In the genomic region with DNA sequence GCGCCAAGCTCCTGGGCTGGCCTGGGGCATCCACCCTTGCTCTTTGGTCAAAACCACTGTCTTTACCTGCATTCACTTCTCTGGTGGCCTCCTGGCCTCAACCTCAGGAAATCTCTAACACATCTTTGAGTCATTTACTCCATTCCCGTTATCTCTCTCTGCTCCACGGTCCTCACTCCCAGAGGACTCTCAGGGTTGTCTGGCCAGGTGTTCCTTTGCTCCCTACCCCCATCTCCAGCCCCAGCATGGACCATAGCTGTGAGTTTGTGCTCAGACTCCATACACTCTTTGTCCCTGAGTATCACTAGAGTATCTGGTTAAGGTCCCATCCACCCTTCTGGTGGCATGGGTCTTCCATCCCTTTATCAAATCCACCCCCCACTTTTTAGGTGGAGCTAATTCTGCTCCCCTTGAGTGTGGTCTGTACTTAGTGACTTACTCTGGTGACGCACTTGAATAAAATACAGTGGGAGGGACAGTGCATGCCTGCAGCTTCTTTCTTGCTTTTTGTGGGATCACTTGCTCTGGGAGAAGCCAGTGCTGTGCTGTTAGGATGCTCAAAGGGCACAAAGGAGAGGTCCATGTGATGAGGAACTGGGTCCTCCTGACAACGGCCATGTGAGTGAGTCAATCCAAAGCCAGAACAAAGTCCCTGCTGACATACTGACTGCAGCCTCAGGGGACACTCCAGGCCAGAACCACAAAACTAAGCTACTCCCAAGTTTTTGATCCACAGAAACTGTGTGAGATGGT, we compare ENCODE assay signal across 12 cellular contexts. TPM values are rescaled to one million over a fixed set of nuclear protein-coding genes. Genes with fewer than 3 reads are reported as not detected.
A peak's percentile ranks its signal among the peaks of the same experiment; 100 is the strongest.
DNase-seq lines count a peak whose midpoint lies in the region; ATAC-seq, FAIRE-seq and TF ChIP-seq lines count a peak whose summit lies in the region.
"Had no signal": no experiment of that assay in that cellular context is flagged by ENCODE, and none has a peak within 500 bp of the region (broad histone marks: within the 10 kb centered on the region; RNA-seq: fewer than 3 reads in every experiment).

No MANE protein-coding gene starts in this region.

- H3F3A ChIP-seq in smooth muscle cell (ENCODE audit: low read depth): peaks cover 80% of the 10 kb centered on the region

- TF ChIP-seq RAD21 in HepG2 (CRISPR knock-in tag; IDR thresholded peaks at IDR 0.05): no peak

- H3K4me1 ChIP-seq in adipocyte (ENCODE audit: control insufficient read depth, insufficient read depth, low read length) (peaks cover 45% of the 10 kb centered on the region), HepG2 (ENCODE audit: insufficient read depth, low read length) (no peaks in the 10 kb centered on the region), smooth muscle cell (ENCODE audit: low read depth) (peaks cover 11% of the 10 kb centered on the region)

- H3K27ac ChIP-seq in HepG2 (ENCODE audit: extremely low read length, insufficient read depth, low read length) (no peak overlapping the region), smooth muscle cell (ENCODE audit: low read depth) (peak overlapping the region; percentile 88)

- no peaks in the 10 kb centered on the region for H4K20me1 ChIP-seq in HepG2 (ENCODE audit: insufficient read depth, low read length)
- no peaks in the 10 kb centered on the region for H4K20me1 ChIP-seq in smooth muscle cell (ENCODE audit: low read depth)

- H3K4me2 ChIP-seq in HepG2 (ENCODE audit: low read depth, low read length) (no peak overlapping the region), smooth muscle cell (peak overlapping the region; percentile 73)

- no TSS peak for BruUV-seq in HepG2 (replicated peaks; lab: Mats Ljungman, UMichigan)

- ATAC-seq in HepG2: peak; percentile 77
- no peak for ATAC-seq in GM19397 (IDR thresholded peaks at IDR 0.05; ENCODE audit: unreplicated experiment)
- ATAC-seq: activated naive CD8-positive, alpha-beta T cell treated with anti-CD3 and anti-CD28 coated beads, Interleukin-2, amount 50 U/mL, for 24 hours had no signal

- TF ChIP-seq CTCF in HepG2 (CRISPR knock-in tag; IDR thresholded peaks at IDR 0.05): no peak
- no peak for TF ChIP-seq CTCF in smooth muscle cell (IDR thresholded peaks at IDR 0.05; ENCODE audit: borderline replicate concordance, insufficient read depth, poor library complexity, severe bottlenecking)

- H3K4me3 ChIP-seq in adipocyte (ENCODE audit: low read length): peak overlapping the region; percentile 26
- H3K4me3 ChIP-seq in HepG2 (replicated peaks in 1 of 3; ENCODE audit: insufficient read depth in 1 of 3, low read depth in 2 of 3, low read length in 3 of 3): no peak overlapping the region
- no peak overlapping the region for H3K4me3 ChIP-seq in smooth muscle cell

- no peaks in the 10 kb centered on the region for H3K9me3 ChIP-seq in adipocyte (ENCODE audit: control insufficient read depth, low read length)
- H3K9me3 ChIP-seq in HepG2 (ENCODE audit: low read length): no peaks in the 10 kb centered on the region
- H3K9me3 ChIP-seq in smooth muscle cell (replicated peaks; ENCODE audit: low read depth): no peaks in the 10 kb centered on the region

- FAIRE-seq in HepG2 (lab: Jason Lieb, UNC): no peak

- H3K9ac ChIP-seq in adipocyte (ENCODE audit: low read length) (peak overlapping the region; percentile 40), HepG2 (ENCODE audit: insufficient read depth, low read depth, low read length) (no peak overlapping the region), smooth muscle cell (ENCODE audit: low read depth) (peak overlapping the region; percentile 53)

- H3K27me3 ChIP-seq in adipocyte (replicated peaks; ENCODE audit: control insufficient read depth, insufficient read depth, low read length) (no peaks in the 10 kb centered on the region), HepG2 (ENCODE audit: control insufficient read depth in 1 of 2, insufficient read depth in 2 of 2, low read length in 2 of 2) (no peaks in the 10 kb centered on the region), smooth muscle cell (ENCODE audit: low read depth) (no peaks in the 10 kb centered on the region)

- CTCF ChIA-PET in HepG2 (lab: Yijun Ruan, JAX; ENCODE audit: low intra/inter-chr PET ratio, low total read pairs): no interaction called here

- H3K79me2 ChIP-seq in HepG2 (ENCODE audit: insufficient read depth, low read length): no peaks in the 10 kb centered on the region
- H3K79me2 ChIP-seq in smooth muscle cell (ENCODE audit: low read depth): peaks cover 63% of the 10 kb centered on the region

- POLR2A ChIA-PET in HepG2 (lab: Yijun Ruan, JAX): no interaction called here

- intact Hi-C loops in HepG2 (cut with micrococcal nuclease; ENCODE audit: unreplicated experiment): no loop called here

- 48% methylated on average over 4 of the region's 5 CpGs for WGBS in HepG2 (ENCODE audit: low lambda C conversion rate)
- 67% methylated on average over 5 of the region's 5 CpGs for WGBS in smooth muscle cell (ENCODE audit: low lambda C conversion rate)

- H3K36me3 ChIP-seq in adipocyte (ENCODE audit: control insufficient read depth, insufficient read depth, low read length, severe bottlenecking): no peaks in the 10 kb centered on the region
- H3K36me3 ChIP-seq in HepG2 (replicated peaks in 1 of 2; ENCODE audit: control insufficient read depth in 1 of 2, insufficient read depth in 2 of 2, low read length in 2 of 2): no peaks in the 10 kb centered on the region
- no peaks in the 10 kb centered on the region for H3K36me3 ChIP-seq in smooth muscle cell (ENCODE audit: low read depth)

- TF ChIP-seq POLR2A in HepG2 (IDR thresholded peaks at IDR 0.05; ENCODE audit: insufficient read depth in 1 of 2, low read depth in 2 of 2, low read length in 2 of 2): no peak

- TF ChIP-seq EP300 in HepG2 (IDR thresholded peaks at IDR 0.05; ENCODE audit: low read depth in 2 of 2, low read length in 2 of 2): no peak
- TF ChIP-seq EP300 in HepG2 (CRISPR knock-in tag; IDR thresholded peaks at IDR 0.05; ENCODE audit: borderline replicate concordance): no peak

- in situ Hi-C loops in HepG2 (cut with HindIII; ENCODE audit: extremely low pct_ligation_motif_present, low pct_unique_long_range_greater_than_20kb): no loop called here

- H2AFZ ChIP-seq in HepG2 (ENCODE audit: low read length): no peak overlapping the region
- H2AFZ ChIP-seq in smooth muscle cell (ENCODE audit: low read depth): no peak overlapping the region

- DNase-seq in ELR (ENCODE audit: low read depth): peak; percentile 60
- DNase-seq in adipocyte (ENCODE audit: low read depth): no peak
- no peak for DNase-seq in HepG2 (ENCODE audit: low spot score)
- no peak for DNase-seq in smooth muscle cell (lab: John Stamatoyannopoulos, UW; ENCODE audit: unreplicated experiment)
- DNase-seq in NK-92 treated with Interleukin-12 subunit alpha and Interleukin-12 subunit beta, amount 100 ng/mL, for 24 hours (lab: John Stamatoyannopoulos, UW): no peak
- no peak for DNase-seq in DMS153 treated with DMSO at 0.1 percent for 48 hours (lab: John Stamatoyannopoulos, UW; ENCODE audit: unreplicated experiment)
- no peak for DNase-seq in mesenteric fat pad (ENCODE audit: low spot score)
- DNase-seq: activated naive CD8-positive, alpha-beta T cell treated with anti-CD3 and anti-CD28 coated beads, Interleukin-2, amount 50 U/mL, for 24 hours; endodermal cell; NCI-H1694; stimulated activated CD4-positive, alpha-beta T cell treated with anti-CD3 and anti-CD28 coated beads, Interleukin-2, amount 100 ng/mL, for 24 hours had no signal

RNA-seq across cellular contexts. Expression of gene IGFBP7, which starts 44.3 kb away (rescaled TPM):
- total RNA-seq in HepG2 (2016; rRNA removed; fragmentation: Illumina TruSeq; extraction: Trizol): 0.32 and 1.1 TPM in 2 replicates
- 0.30 TPM in 1 of 2 replicates, not detected in the other for total RNA-seq in HepG2 (2016; cell fraction: cytosol; rRNA removed; fragmentation: Illumina TruSeq; extraction: Trizol; ENCODE audit: low read depth)
- 0.46 and 0.52 TPM in 2 replicates for total RNA-seq in HepG2 (2016; cell fraction: insoluble cytoplasmic fraction; rRNA removed; fragmentation: Illumina TruSeq; extraction: Trizol)
- not detected in 2 replicates for total RNA-seq in HepG2 (2016; cell fraction: membrane; rRNA removed; fragmentation: Illumina TruSeq; extraction: Trizol)
- total RNA-seq in HepG2 (2016; cell fraction: nucleus; rRNA removed; fragmentation: Illumina TruSeq; extraction: Trizol): 0.93 and 0.94 TPM in 2 replicates
- 1.3 and 1.6 TPM in 2 replicates for polyA plus RNA-seq in HepG2 (2011; rRNA removed)
- 0.96 and 1.2 TPM in 2 replicates for polyA plus RNA-seq in HepG2 (2011; cell fraction: cytosol; rRNA removed)
- polyA plus RNA-seq in HepG2 (2011; cell fraction: nucleus; rRNA removed): 0.83 and 1.3 TPM in 2 replicates
- 0.36 and 0.42 TPM in 2 replicates for polyA plus RNA-seq in HepG2 (2012)
- polyA plus RNA-seq in HepG2 (2016; cell fraction: cytosol; fragmentation: Illumina TruSeq; extraction: Trizol; ENCODE audit: low read depth): 0.14 and 0.24 TPM in 2 replicates
- 0.52 and 0.59 TPM in 2 replicates for polyA plus RNA-seq in HepG2 (2016; cell fraction: insoluble cytoplasmic fraction; fragmentation: Illumina TruSeq; extraction: Trizol; ENCODE audit: low read depth)
- polyA plus RNA-seq in HepG2 (2016; cell fraction: membrane; fragmentation: Illumina TruSeq; extraction: Trizol; ENCODE audit: low read depth): 0.27 and 0.38 TPM in 2 replicates
- polyA plus RNA-seq in HepG2 (2016; cell fraction: nucleus; fragmentation: Illumina TruSeq; extraction: Trizol; ENCODE audit: insufficient read depth, low read depth): 1.6 and 1.9 TPM in 2 replicates
- 0.62 and 1.8 TPM in 2 replicates for polyA minus RNA-seq in HepG2 (2011; rRNA and poly(A)+ RNA removed; ENCODE audit: low replicate concordance)
- polyA minus RNA-seq in HepG2 (2011; cell fraction: cytosol; rRNA and poly(A)+ RNA removed): 0.53 and 1.3 TPM in 2 replicates
- not detected in 2 replicates for polyA minus RNA-seq in HepG2 (2011; cell fraction: nucleus; rRNA and poly(A)+ RNA removed)
- total RNA-seq in smooth muscle cell: 998 and 1,065 TPM in 2 replicates
- polyA plus RNA-seq in smooth muscle cell: 1,105 and 1,684 TPM in 2 replicates
- 558 TPM for total RNA-seq in mesenteric fat pad

Comparison
In these comparisons a context has a peak if more than half of its experiments do, and no peak if none do; other contexts are left out.
1. RNA of gene IGFBP7, which starts 44.3 kb away (total RNA-seq): 998 to 1,065 TPM in smooth muscle cell and 558 TPM in mesenteric fat pad (single experiment); 0.30 to 1.1 TPM in HepG2; every median in the first group is over 100 times any median in the second.